Comparison of ENCODE assay signal across 20 cellular contexts in the genomic region with DNA sequence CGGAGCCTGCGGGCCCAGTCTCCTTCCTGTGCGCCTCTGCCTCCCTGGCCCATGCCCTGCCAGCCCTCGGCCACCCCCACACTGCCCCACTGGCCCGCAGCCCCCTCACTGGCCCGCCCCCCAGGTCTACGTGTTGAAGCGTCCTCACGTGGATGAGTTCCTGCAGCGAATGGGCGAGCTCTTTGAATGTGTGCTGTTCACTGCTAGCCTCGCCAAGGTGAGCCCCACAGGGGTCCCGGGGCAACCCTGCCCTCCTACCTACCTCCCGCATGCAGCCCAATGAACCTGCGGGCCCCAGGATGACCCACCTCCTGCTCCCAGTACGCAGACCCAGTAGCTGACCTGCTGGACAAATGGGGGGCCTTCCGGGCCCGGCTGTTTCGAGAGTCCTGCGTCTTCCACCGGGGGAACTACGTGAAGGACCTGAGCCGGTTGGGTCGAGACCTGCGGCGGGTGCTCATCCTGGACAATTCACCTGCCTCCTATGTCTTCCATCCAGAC. TPM values are rescaled to one million over a fixed set of nuclear protein-coding genes. Genes with fewer than 3 reads are reported as not detected.
A peak's percentile ranks its signal among the peaks of the same experiment; 100 is the strongest.
DNase-seq lines count a peak whose midpoint lies in the region; ATAC-seq and TF ChIP-seq lines count a peak whose summit lies in the region.
"Had no signal": no experiment of that assay in that cellular context is flagged by ENCODE, and none has a peak within 500 bp of the region (broad histone marks: within the 10 kb centered on the region; RNA-seq: fewer than 3 reads in every experiment).

No MANE protein-coding gene starts in this region.

- peaks cover 68% of the 10 kb centered on the region for H3K36me3 Mint-ChIP-seq in CD4-positive, alpha-beta T cell (ENCODE audit: low read depth)
- peaks cover 10% of the 10 kb centered on the region for H3K36me3 Mint-ChIP-seq in chondrocyte (ENCODE audit: low read depth)

- H3K4me3 ChIP-seq in A673 (ENCODE audit: low read depth, low read length, poor library complexity, severe bottlenecking) (no peak overlapping the region), neutrophil (ENCODE audit: low read depth in 1 of 2, low read length in 1 of 2) (peak overlapping the region in 1 of 2 experiments; percentile 94)

- H3K9me3 Mint-ChIP-seq in CD4-positive, alpha-beta T cell, result no peaks in the 10 kb centered on the region
- H3K9me3 Mint-ChIP-seq in chondrocyte (ENCODE audit: low read depth), result no peaks in the 10 kb centered on the region

- intact Hi-C loops in A673 (cut with micrococcal nuclease; ENCODE audit: unreplicated experiment), result no loop called here
- intact Hi-C loops in CD4-positive, alpha-beta T cell (cut with DNase I, micrococcal nuclease), result loop anchor here in 1 of 2 experiments (10.0 kb wide), 1 partner anchor 772 kb away; a partner anchor contains a TSS

- peak overlapping the region; percentile 88 for H3K27ac Mint-ChIP-seq in CD4-positive, alpha-beta T cell
- H3K27ac Mint-ChIP-seq in chondrocyte (ENCODE audit: unreplicated experiment), result peak overlapping the region; percentile 22
- H3K27ac Mint-ChIP-seq: progenitor cell of endocrine pancreas had no signal

- peaks cover 55% of the 10 kb centered on the region for H3K4me1 Mint-ChIP-seq in CD4-positive, alpha-beta T cell (ENCODE audit: low read depth)
- H3K4me1 Mint-ChIP-seq in chondrocyte (ENCODE audit: low read depth), result peaks cover 34% of the 10 kb centered on the region

- POLR2A ChIA-PET in A673 (lab: Charles Lee; ENCODE audit: low non-redundant PET), result no interaction called here
- POLR2A ChIA-PET in CD4-positive, alpha-beta T cell (lab: Charles Lee), result no interaction called here

- CTCF ChIA-PET in A673 (lab: Charles Lee), result no interaction called here
- CTCF ChIA-PET in CD4-positive, alpha-beta T cell (lab: Charles Lee), result interaction anchor here (0.6 to 1.6 kb wide), 2 partner anchors 24 to 110 kb away, joined by 3 to 5 read pairs; a partner anchor contains a TSS

- ATAC-seq in CD4-positive, alpha-beta T cell (ENCODE audit: poor library complexity), result no peak
- ATAC-seq in GM18498 (IDR thresholded peaks at IDR 0.05; ENCODE audit: unreplicated experiment), result no peak
- ATAC-seq: heart left ventricle had no signal

- H3K27me3 Mint-ChIP-seq in CD4-positive, alpha-beta T cell, result no peaks in the 10 kb centered on the region
- H3K27me3 Mint-ChIP-seq in chondrocyte (ENCODE audit: low read depth), result no peaks in the 10 kb centered on the region
- H3K27me3 Mint-ChIP-seq: progenitor cell of endocrine pancreas had no signal

- DNase-seq in A673 (ENCODE audit: low spot score) (no peak), chondrocyte (ENCODE audit: low spot score) (no peak), midbrain (lab: John Stamatoyannopoulos, UW) (no peak), AG08395 (ENCODE audit: low spot score) (no peak), GM19238 (ENCODE audit: insufficient read length, low spot score) (no peak)
- DNase-seq in CD4-positive, alpha-beta T cell, result no peak
- DNase-seq: activated CD4-positive, alpha-beta T cell treated with anti-CD3 and anti-CD28 coated beads, Interleukin-2, amount 50 U/mL, for 4 hours; activated effector memory CD4-positive, alpha-beta T cell treated with Interleukin-2 at 50 U/mL for 16 hours; BE2C; dorsolateral prefrontal cortex; Karpas-422; NCI-H226; NK-92 treated with Interleukin-12 subunit alpha and Interleukin-12 subunit beta, amount 100 ng/mL, for 24 hours; SHP77 treated with DMSO at 0.1 percent for 48 hours had no signal

- peak overlapping the region; percentile 71 for H3K4me3 Mint-ChIP-seq in CD4-positive, alpha-beta T cell
- H3K4me3 Mint-ChIP-seq in chondrocyte (ENCODE audit: unreplicated experiment), result no peak overlapping the region

- H3K27ac ChIP-seq in A673 (ENCODE audit: low read depth, low read length, poor library complexity, severe bottlenecking) (peak overlapping the region; percentile 10), neutrophil (peak overlapping the region; percentile 99)
- no peak overlapping the region for H3K27ac ChIP-seq in CD4-positive, alpha-beta T cell (ENCODE audit: low read depth, low read length)

- H3K27me3 ChIP-seq in A673 (replicated peaks; ENCODE audit: insufficient read depth, low read depth, low read length, poor library complexity), result no peaks in the 10 kb centered on the region
- no peaks in the 10 kb centered on the region for H3K27me3 ChIP-seq in CD4-positive, alpha-beta T cell (ENCODE audit: control insufficient read depth, insufficient read depth, low read length)
- H3K27me3 ChIP-seq in neutrophil, result no peaks in the 10 kb centered on the region
- H3K27me3 ChIP-seq: heart left ventricle had no signal

- H3K36me3 ChIP-seq in A673 (ENCODE audit: insufficient read depth, low read length, poor library complexity, severe bottlenecking), result peaks cover 35% of the 10 kb centered on the region
- peaks cover 46% of the 10 kb centered on the region for H3K36me3 ChIP-seq in neutrophil

- BruUV-seq in A673 (replicated peaks; lab: Mats Ljungman, UMichigan), result no TSS peak

- H3K4me1 ChIP-seq in A673 (ENCODE audit: insufficient read depth, low read length, poor library complexity, severe bottlenecking), result peaks cover 42% of the 10 kb centered on the region
- H3K4me1 ChIP-seq in neutrophil (ENCODE audit: control insufficient read depth in 1 of 2, insufficient read depth in 1 of 2, low read depth in 1 of 2, low read length in 1 of 2), result peaks cover 70 to 77% of the 10 kb centered on the region in 2 experiments

- no peaks in the 10 kb centered on the region for H3K9me3 ChIP-seq in A673 (ENCODE audit: low read depth, low read length, poor library complexity, severe bottlenecking)
- no peaks in the 10 kb centered on the region for H3K9me3 ChIP-seq in CD4-positive, alpha-beta T cell (ENCODE audit: control insufficient read depth, low read length)
- no peaks in the 10 kb centered on the region for H3K9me3 ChIP-seq in neutrophil
- H3K9me3 ChIP-seq: BE2C, heart left ventricle had no signal

- no peak for TF ChIP-seq CTCF in A673 (conservative IDR thresholded peaks at IDR 0.05; ENCODE audit: low read depth, low read length)
- TF ChIP-seq CTCF in CD4-positive, alpha-beta T cell (IDR thresholded peaks at IDR 0.05), result no peak
- TF ChIP-seq CTCF in chondrocyte (IDR thresholded peaks at IDR 0.05), result no peak
- no peak for TF ChIP-seq CTCF in neutrophil (IDR thresholded peaks at IDR 0.05)

RNA-seq across cellular contexts. Expression of a gene that starts 3.3 kb away (rescaled TPM):
- 72.3 and 77.4 TPM in 2 replicates for total RNA-seq in A673 (2021)
- 10 to 100 TPM; 70.5 to 76.8 TPM for total RNA-seq in CD4-positive, alpha-beta T cell
- total RNA-seq in chondrocyte, result 85.0 to 97.8 TPM (median 95.3 TPM) in 3 replicates

RNA-seq across cellular contexts. Expression of a gene that starts 16.0 kb away (rescaled TPM):
- total RNA-seq in A673 (2021) (not detected in 2 replicates), chondrocyte (not detected in 3 replicates)
- under 1 TPM; 0.20 to 0.33 TPM for total RNA-seq in CD4-positive, alpha-beta T cell
- total RNA-seq: heart left ventricle, kidney epithelial cell, subcutaneous adipose tissue had no signal

RNA-seq across cellular contexts. Expression of a gene that starts 20.9 kb away (rescaled TPM):
- total RNA-seq in A673 (2021), result 0.09 TPM in 1 of 2 replicates, not detected in the other
- total RNA-seq in CD4-positive, alpha-beta T cell, result 1 to 10 TPM; 4.9 to 6.3 TPM
- total RNA-seq in chondrocyte, result 0.08 to 0.15 TPM (median 0.10 TPM) in 3 replicates

RNA-seq across cellular contexts. Expression of a gene that starts 46.3 kb away (rescaled TPM):
- total RNA-seq in A673 (2021), result not detected in 2 replicates
- total RNA-seq in CD4-positive, alpha-beta T cell, result not detected
- total RNA-seq in chondrocyte, result not detected in 3 replicates
- total RNA-seq: kidney epithelial cell, subcutaneous adipose tissue had no signal
